Comparison of ENCODE assay signal across 8 cellular contexts in the genomic region with DNA sequence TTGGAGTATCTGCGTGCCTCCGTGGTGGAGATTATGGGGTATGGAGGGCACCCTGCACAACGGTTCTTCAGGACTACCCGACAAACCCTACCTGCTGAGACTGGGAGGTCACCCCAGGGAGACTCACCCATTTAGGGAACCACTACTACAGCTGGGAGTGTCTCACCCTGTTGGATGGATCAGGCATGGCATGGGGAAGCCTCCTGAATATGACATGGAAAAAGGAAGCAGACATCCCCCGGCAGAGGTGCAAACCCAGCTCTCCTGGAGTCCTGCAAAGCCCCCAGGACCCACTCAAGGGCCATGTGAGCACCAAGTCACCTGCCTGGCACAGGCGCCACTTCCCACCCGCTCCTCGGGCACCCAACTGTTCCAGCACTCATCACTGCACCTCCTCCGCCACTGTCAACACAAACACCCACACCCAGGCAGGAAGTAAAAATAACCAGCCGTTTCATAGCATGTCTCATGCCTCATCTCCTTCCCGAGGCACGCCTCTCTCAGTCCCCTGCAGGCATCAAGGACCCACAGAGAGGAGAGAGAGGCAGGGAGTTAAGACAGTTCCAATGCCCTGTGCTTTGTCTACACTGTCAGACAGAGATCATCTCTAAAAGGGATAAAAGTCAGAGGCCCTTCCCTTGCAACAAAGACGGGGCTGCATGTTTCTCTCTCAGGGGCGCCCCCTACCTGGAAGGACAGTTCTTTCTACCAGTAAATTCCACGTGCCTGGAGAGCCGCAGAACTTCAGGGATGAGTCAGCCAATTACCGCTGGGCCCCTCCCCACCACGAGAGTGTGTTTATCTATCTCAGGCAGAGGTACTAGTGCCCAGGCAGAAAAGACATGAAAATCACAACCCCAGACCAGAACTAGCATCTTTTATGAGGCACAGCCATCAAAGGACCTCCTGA.
A peak's percentile ranks its signal among the peaks of the same experiment; 100 is the strongest.
DNase-seq lines count a peak whose midpoint lies in the region; ATAC-seq and TF ChIP-seq lines count a peak whose summit lies in the region.

No MANE protein-coding gene starts in this region.

- in situ Hi-C loops in brain microvascular endothelial cell (cut with HindIII; ENCODE audit: low pct_ligation_motif_present, low sequenced_read_pairs): no loop called here

- no peak overlapping the region for H3K4me3 ChIP-seq in brain microvascular endothelial cell (ENCODE audit: low read depth, low read length)

- intact Hi-C loops in posterior cingulate gyrus (cut with DNase I): loop anchor here (5.0 kb wide), 1 partner anchor 52 kb away; no protein-coding TSS in a partner anchor

- DNase-seq in CMK (ENCODE audit: low read depth) (peak; percentile 17), brain microvascular endothelial cell (peak; percentile 63), posterior cingulate gyrus (peak in 7 of 10 donors; percentile 44 to 95 (median 63)), SIG-M5 (lab: John Stamatoyannopoulos, UW) (no peak)

- TF ChIP-seq CTCF in VCaP (conservative IDR thresholded peaks at IDR 0.05) (peak; percentile 18), brain microvascular endothelial cell (IDR thresholded peaks at IDR 0.05; ENCODE audit: low read depth, low read length, missing control alignments) (peak; percentile 72)

- H3K27me3 ChIP-seq in brain microvascular endothelial cell (replicated peaks): no peaks in the 10 kb centered on the region

- H3K27ac ChIP-seq in KOPT-K1 (ENCODE audit: low read depth, low read length, poor library complexity, severe bottlenecking): peak overlapping the region; percentile 26
- no peak overlapping the region for H3K27ac ChIP-seq in VCaP
- no peak overlapping the region for H3K27ac ChIP-seq in brain microvascular endothelial cell

- H3K36me3 ChIP-seq in KOPT-K1 (ENCODE audit: insufficient read depth, low read length) (no peaks in the 10 kb centered on the region), brain microvascular endothelial cell (replicated peaks) (no peaks in the 10 kb centered on the region)

- ATAC-seq in GM21367 (IDR thresholded peaks at IDR 0.05; ENCODE audit: unreplicated experiment) (peak; percentile 59), HG03571 (IDR thresholded peaks at IDR 0.05; ENCODE audit: unreplicated experiment) (no peak)

- H3K9me3 ChIP-seq in KOPT-K1 (ENCODE audit: insufficient read depth, low read length, poor library complexity, severe bottlenecking): no peaks in the 10 kb centered on the region
